ENCODE assay signal across 8 cellular contexts in the genomic region with DNA sequence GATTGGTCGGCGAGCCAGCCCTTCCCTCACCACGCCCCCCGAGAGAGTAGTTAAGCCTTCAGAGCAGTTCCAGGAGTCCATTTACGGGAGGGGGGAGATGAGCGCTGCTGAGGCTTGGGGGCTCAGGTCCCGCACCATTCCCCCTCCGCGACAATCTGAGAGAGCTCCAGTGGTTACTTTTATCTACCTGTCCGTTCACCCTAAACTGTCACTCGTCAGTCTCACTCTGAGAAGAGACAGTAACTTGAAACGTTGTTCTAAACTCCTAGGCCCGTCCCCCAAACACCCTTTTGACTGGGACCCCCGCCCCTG. TPM values are rescaled to one million over a fixed set of nuclear protein-coding genes. Genes with fewer than 3 reads are reported as not detected.
DNase-seq lines count a peak whose midpoint lies in the region; ATAC-seq, FAIRE-seq and TF ChIP-seq lines count a peak whose summit lies in the region.

No MANE protein-coding gene starts in this region.

- H3K27ac ChIP-seq in adrenal gland (peak overlapping the region; percentile 82 to 97 (median 92)), iPS-20b (ENCODE audit: low read length) (no peak overlapping the region)

- peak overlapping the region; percentile 85; the same call in 1 of the 2 replicates for H3K9ac ChIP-seq in iPS-20b (ENCODE audit: low read depth, low read length)

- TF ChIP-seq CTCF in adrenal gland (IDR thresholded peaks at IDR 0.05), result no peak

- H3K36me3 ChIP-seq in adrenal gland (replicated peaks in 1 of 2), result no peaks in the 10 kb centered on the region
- H3K36me3 ChIP-seq in iPS-20b (ENCODE audit: insufficient read depth, low read depth, low read length), result no peaks in the 10 kb centered on the region

- TF ChIP-seq POLR2A in GM12892 (IDR thresholded peaks at IDR 0.05; ENCODE audit: low read depth, low read length) (no peak), adrenal gland (IDR thresholded peaks at IDR 0.05) (peak in 1 of 2 donors; percentile 54)

- H3K27me3 ChIP-seq in adrenal gland, result peaks cover 5% of the 10 kb centered on the region
- peaks cover 60% of the 10 kb centered on the region for H3K27me3 ChIP-seq in iPS-20b (ENCODE audit: insufficient read depth, low read length)

- FAIRE-seq in GM12892 (lab: Jason Lieb, UNC), result no peak

- WGBS in adrenal gland, 4 donors, result 1 to 3% (median 2%) methylated on average over 6 to 14 of the region's 14 CpGs

- DNase-seq in 8988T (peak; percentile 56), GM12892 (ENCODE audit: insufficient read length) (peak; percentile 85), NCI-H2107 (lab: John Stamatoyannopoulos, UW) (peak; percentile 20), adrenal gland (no peak)
- DNase-seq in stimulated activated naive CD8-positive, alpha-beta T cell treated with anti-CD3 and anti-CD28 coated beads, Interleukin-15, Interleukin-2, amounts not matched to agents 100 U/mL and 50 U/mL, for 24 hours, result peak; percentile 85
- no peak for DNase-seq in activated CD8-positive, alpha-beta memory T cell treated with anti-CD3 and anti-CD28 coated beads, Interleukin-2, amount 50 U/mL, for 48 hours

- peak; percentile 17 for ATAC-seq in stimulated activated naive CD8-positive, alpha-beta T cell treated with anti-CD3 and anti-CD28 coated beads, Interleukin-15, Interleukin-2, amounts not matched to agents 100 U/mL and 50 U/mL, for 24 hours
- ATAC-seq in GM19455 (IDR thresholded peaks at IDR 0.05; ENCODE audit: unreplicated experiment), result no peak

- H3K4me1 ChIP-seq in adrenal gland (replicated peaks in 1 of 2) (peaks cover 22 to 27% of the 10 kb centered on the region in 2 donors), iPS-20b (ENCODE audit: insufficient read depth, low read length) (no peaks in the 10 kb centered on the region)

- H3K9me3 ChIP-seq in adrenal gland (replicated peaks in 1 of 3) (no peaks in the 10 kb centered on the region), iPS-20b (ENCODE audit: insufficient read depth, low read depth, low read length) (no peaks in the 10 kb centered on the region)

- H3K4me3 ChIP-seq in adrenal gland, result peak overlapping the region in 3 of 4 donors; percentile 38 to 71 (median 65)
- H3K4me3 ChIP-seq in iPS-20b (ENCODE audit: low read length), result peak overlapping the region; percentile 97

- intact Hi-C loops in adrenal gland (cut with DNase I), result no loop called here

RNA-seq across cellular contexts. Expression of a gene that starts 2.0 kb away (rescaled TPM):
- polyA plus RNA-seq in GM12892 (2012; ENCODE audit: missing spikeins), result 1.1 TPM
- 10 to 100 TPM in 1 of 8 donors, 1 to 10 TPM in 7; 1.0 to 21.7 (median 2.8) TPM for total RNA-seq in adrenal gland
- 10 to 100 TPM in 1 of 3 donors, 1 to 10 TPM in 1, under 1 TPM in 1; 0.95 to 11.1 (median 4.3) TPM for polyA plus RNA-seq in adrenal gland

RNA-seq across cellular contexts. Expression of a gene that starts 27.1 kb away (rescaled TPM):
- 5.9 TPM for polyA plus RNA-seq in GM12892 (2012; ENCODE audit: missing spikeins)
- 10 to 100 TPM in 7 of 8 donors, 1 to 10 TPM in 1; 8.6 to 65.8 (median 20.7) TPM for total RNA-seq in adrenal gland
- 10 to 100 TPM in 1 of 3 donors, 1 to 10 TPM in 2; 4.8 to 11.8 (median 7.4) TPM for polyA plus RNA-seq in adrenal gland

RNA-seq across cellular contexts. Expression of a gene that starts 28.5 kb away (rescaled TPM):
- 3.5 TPM for polyA plus RNA-seq in GM12892 (2012; ENCODE audit: missing spikeins)
- total RNA-seq in adrenal gland, result 1 to 10 TPM in 6 of 8 donors, not detected in 2; 1.2 to 2.5 (median 1.7) TPM
- polyA plus RNA-seq in adrenal gland, result 1 to 10 TPM in 2 of 3 donors, under 1 TPM in 1; 0.99 to 3.7 (median 1.7) TPM

RNA-seq across cellular contexts. Expression of a gene that starts 37.5 kb away (rescaled TPM):
- polyA plus RNA-seq in GM12892 (2012; ENCODE audit: missing spikeins), result 85.7 TPM
- 100 to 1,000 TPM in 2 of 8 donors, 10 to 100 TPM in 6; 41.4 to 118 (median 68.8) TPM for total RNA-seq in adrenal gland
- polyA plus RNA-seq in adrenal gland, result 10 to 100 TPM; 30.2 to 96.2 (median 62.9) TPM

RNA-seq across cellular contexts. Expression of a gene that starts 46.1 kb away (rescaled TPM):
- polyA plus RNA-seq in GM12892 (2012; ENCODE audit: missing spikeins), result 39.3 TPM
- total RNA-seq in adrenal gland, result 100 to 1,000 TPM in 2 of 8 donors, 10 to 100 TPM in 6; 63.6 to 107 (median 90.4) TPM
- polyA plus RNA-seq in adrenal gland, result 10 to 100 TPM; 62.9 to 89.2 (median 87.0) TPM

Comparison
In these comparisons a context has a peak if more than half of its experiments do, and no peak if none do; other contexts are left out.
1. DNase-seq: peak in 8988T (single experiment), GM12892 (single experiment), NCI-H2107 (single experiment) and stimulated activated naive CD8-positive, alpha-beta T cell treated with anti-CD3 and anti-CD28 coated beads, Interleukin-15, Interleukin-2, amounts not matched to agents 100 U/mL and 50 U/mL, for 24 hours (single experiment); none in adrenal gland (0 of 7) and activated CD8-positive, alpha-beta memory T cell treated with anti-CD3 and anti-CD28 coated beads, Interleukin-2, amount 50 U/mL, for 48 hours (single experiment).